In the genomic region with DNA sequence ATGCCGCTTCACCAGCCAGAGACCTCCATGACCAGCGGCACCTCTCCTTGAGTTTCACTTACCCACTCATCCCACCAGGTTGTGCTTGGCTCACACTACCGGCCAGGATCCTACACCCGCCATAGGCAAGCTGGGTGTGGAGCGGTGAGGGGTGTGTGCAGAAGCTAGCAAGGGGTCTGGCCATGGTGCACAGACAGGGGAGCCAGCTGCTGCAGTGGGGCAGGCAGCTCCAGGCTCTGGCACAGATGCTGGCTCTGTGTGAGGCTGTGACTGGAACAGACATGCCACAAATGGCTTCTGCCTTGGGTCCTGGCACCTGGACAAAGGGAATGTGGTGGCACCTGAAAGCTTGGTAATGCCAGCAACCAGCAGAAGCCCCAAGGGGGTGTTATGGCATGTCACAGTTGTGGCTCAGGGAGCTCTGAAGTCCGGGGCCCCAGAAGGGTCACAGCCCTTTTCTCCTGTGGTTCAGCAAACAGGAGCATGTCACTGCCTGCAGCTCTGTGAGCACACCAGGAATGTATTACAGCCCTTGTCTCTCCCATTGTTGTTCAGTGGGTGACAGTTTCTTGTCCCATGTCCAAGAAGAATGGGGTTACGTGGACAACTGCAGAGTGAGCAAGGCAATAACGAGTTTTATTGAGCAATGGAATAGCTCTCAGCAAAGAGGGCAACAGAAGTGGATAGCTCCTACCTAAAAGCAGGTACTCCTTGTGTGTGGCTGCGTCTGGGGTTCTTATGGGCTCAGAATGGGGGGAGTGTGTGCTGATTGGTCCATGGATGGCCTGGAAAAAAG, we compare ENCODE assay signal across 20 cellular contexts.
"Had no signal": no experiment of that assay in that cellular context is flagged by ENCODE, and none has a peak within 500 bp of the region (broad histone marks: within the 10 kb centered on the region; RNA-seq: fewer than 3 reads in every experiment).

No MANE protein-coding gene starts in this region.

- H3K9me3 ChIP-seq: adrenal gland, prostate gland, right atrium auricular region, tibial nerve, uterus had no signal

- H3K27me3 ChIP-seq: adrenal gland, right atrium auricular region, tibial nerve, uterus had no signal

- H3K4me1 Mint-ChIP-seq: activated CD4-positive, alpha-beta T cell treated with anti-CD3 and anti-CD28 coated beads, Interleukin-2, amount 10 ng/mL, durations not matched to agents 7 days and 5 days; mesothelial cell of epicardium had no signal

- H3K27me3 Mint-ChIP-seq: activated CD4-positive, alpha-beta T cell treated with anti-CD3 and anti-CD28 coated beads, Interleukin-2, amount 10 ng/mL, durations not matched to agents 7 days and 5 days; effector memory CD8-positive, alpha-beta T cell; stimulated activated naive CD8-positive, alpha-beta T cell treated with anti-CD3 and anti-CD28 coated beads, Interleukin-15, Interleukin-2, amounts not matched to agents 100 ng/mL and 50 ng/mL, for 24 hours had no signal

- H3K36me3 ChIP-seq: adrenal gland, prostate gland, right atrium auricular region, tibial nerve, uterus had no signal

- H3K27ac Mint-ChIP-seq: activated CD4-positive, alpha-beta T cell treated with anti-CD3 and anti-CD28 coated beads, Interleukin-2, amount 10 ng/mL, durations not matched to agents 7 days and 5 days; activated CD8-positive, alpha-beta T cell treated with anti-CD3 and anti-CD28 coated beads, Interleukin-2, amount 10 ng/mL, durations not matched to agents 7 days and 5 days; effector memory CD8-positive, alpha-beta T cell; mesothelial cell of epicardium; stimulated activated naive CD8-positive, alpha-beta T cell treated with anti-CD3 and anti-CD28 coated beads, Interleukin-15, Interleukin-2, amounts not matched to agents 100 ng/mL and 50 ng/mL, for 24 hours had no signal

- H3K36me3 Mint-ChIP-seq: mesothelial cell of epicardium had no signal

- H3K4me3 Mint-ChIP-seq: activated CD4-positive, alpha-beta T cell treated with anti-CD3 and anti-CD28 coated beads, Interleukin-2, amount 10 ng/mL, durations not matched to agents 7 days and 5 days; activated CD8-positive, alpha-beta T cell treated with anti-CD3 and anti-CD28 coated beads, Interleukin-2, amount 10 ng/mL, durations not matched to agents 7 days and 5 days; activated T-cell treated with anti-CD3 and anti-CD28 coated beads, Interleukin-2, amount 50 U/mL, for 4 hours; effector memory CD8-positive, alpha-beta T cell; mesothelial cell of epicardium; stimulated activated naive CD8-positive, alpha-beta T cell treated with anti-CD3 and anti-CD28 coated beads, Interleukin-15, Interleukin-2, amounts not matched to agents 100 ng/mL and 50 ng/mL, for 24 hours had no signal

- ATAC-seq: activated CD4-positive, CD25-positive, alpha-beta regulatory T cell treated with anti-CD3 and anti-CD28 coated beads, Interleukin-2, amount 50 U/mL, for 24 hours; activated CD8-positive, alpha-beta T cell treated with anti-CD3 and anti-CD28 coated beads, Interleukin-2, amount 10 ng/mL, durations not matched to agents 7 days and 5 days; activated T-cell treated with anti-CD3 and anti-CD28 coated beads, Interleukin-2, amount 50 U/mL, for 4 hours; effector memory CD8-positive, alpha-beta T cell had no signal

- DNase-seq: activated CD4-positive, alpha-beta T cell treated with anti-CD3 and anti-CD28 coated beads, Interleukin-2, amount 10 ng/mL, durations not matched to agents 7 days and 5 days; activated CD8-positive, alpha-beta memory T cell treated with anti-CD3 and anti-CD28 coated beads, Interleukin-2, amount 50 U/mL, for 4 hours; activated CD8-positive, alpha-beta T cell treated with anti-CD3 and anti-CD28 coated beads, Interleukin-2, amount 10 ng/mL, durations not matched to agents 7 days and 5 days; activated effector memory CD4-positive, alpha-beta T cell treated with anti-CD3 and anti-CD28 coated beads, Interleukin-2, amount 50 U/mL, for 16 hours; activated naive CD4-positive, alpha-beta T cell treated with anti-CD3 and anti-CD28 coated beads, Interleukin-2, amount 50 U/mL, for 16 hours; activated T-cell treated with anti-CD3 and anti-CD28 coated beads, Interleukin-2, amount 50 U/mL, for 4 hours; adrenal gland; effector memory CD8-positive, alpha-beta T cell; foreskin fibroblast; T-helper 1 cell; T1000; uterus had no signal

- H3K4me3 ChIP-seq: adrenal gland, lung, prostate gland, right atrium auricular region, tibial nerve, uterus had no signal

- H3K4me1 ChIP-seq: adrenal gland, prostate gland, right atrium auricular region, tibial nerve, uterus had no signal

- H3K27ac ChIP-seq: adrenal gland, epithelial cell of prostate, prostate gland, right atrium auricular region, tibial nerve, uterus had no signal
